Comparison of ENCODE assay signal across 28 cellular contexts in genomic region chr11:20458905-20459632, GRCh38.
"Had no signal": no experiment of that assay in that cellular context is flagged by ENCODE, and none has a peak within 500 bp of the region (broad histone marks: within the 10 kb centered on the region; RNA-seq: fewer than 3 reads in every experiment).

No MANE protein-coding gene starts in this region.

- H3K36me3 ChIP-seq: adrenal gland, brain microvascular endothelial cell, neural progenitor cell, thoracic aorta, vagina had no signal

- H3K9me3 ChIP-seq: adrenal gland, ascending aorta, lower lobe of right lung, thoracic aorta, vagina had no signal

- H3K4me2 ChIP-seq: hepatocyte, neural progenitor cell had no signal

- H3K4me1 Mint-ChIP-seq: immature natural killer cell, neural progenitor cell had no signal

- H3K9me3 Mint-ChIP-seq: activated T-cell treated with anti-CD3 and anti-CD28 coated beads, Interleukin-2, amount 50 U/mL, for 4 hours; activated T-helper 2 cell treated with anti-CD3 and anti-CD28 coated beads, Interferon-gamma antibody, Interleukin-2, Interleukin-4, amounts not matched to agents 10 μg/mL and 5 μg/mL and 100 μg/mL, durations not matched to agents 14 hours and 24 hours and 36 hours; dendritic cell treated with granulocyte-macrophage colony-stimulating factor and Interleukin-4, amounts not matched to agents 40 ng/mL and 50 ng/mL, for 4 days; immature natural killer cell; naive thymus-derived CD8-positive, alpha-beta T cell; neural progenitor cell; type B pancreatic cell; WTC11 had no signal

- H3K4me1 ChIP-seq: ascending aorta, lower lobe of right lung, neural progenitor cell, vagina had no signal

- DNase-seq: activated CD4-positive, alpha-beta T cell treated with anti-CD3 and anti-CD28 coated beads, Interleukin-2, amount 50 U/mL, for 48 hours; activated CD8-positive, alpha-beta memory T cell treated with anti-CD3 and anti-CD28 coated beads, Interleukin-2, amount 50 U/mL, for 48 hours; activated naive CD4-positive, alpha-beta T cell; activated T-cell treated with anti-CD3 and anti-CD28 coated beads, Interleukin-2, amount 50 U/mL, for 4 hours; brain microvascular endothelial cell; caudate nucleus; effector CD8-positive, alpha-beta T cell; foreskin melanocyte; immature natural killer cell; lower lobe of right lung; mesendoderm; naive thymus-derived CD8-positive, alpha-beta T cell; stimulated activated CD4-positive, alpha-beta T cell treated with anti-CD3 and anti-CD28 coated beads, Interleukin-15, amount 100 ng/mL, for 24 hours; stimulated activated naive CD4-positive, alpha-beta T cell had no signal

- H3K27ac Mint-ChIP-seq: activated naive CD8-positive, alpha-beta T cell; activated T-helper 2 cell treated with anti-CD3 and anti-CD28 coated beads, Interferon-gamma antibody, Interleukin-2, Interleukin-4, amounts not matched to agents 10 μg/mL and 5 μg/mL and 100 μg/mL, durations not matched to agents 14 hours and 24 hours and 36 hours; dendritic cell treated with granulocyte-macrophage colony-stimulating factor and Interleukin-4, amounts not matched to agents 40 ng/mL and 50 ng/mL, for 4 days; immature natural killer cell; naive thymus-derived CD8-positive, alpha-beta T cell; neural progenitor cell; type B pancreatic cell; WTC11 had no signal

- H2AFZ ChIP-seq: hepatocyte, neural progenitor cell had no signal

- H3K36me3 Mint-ChIP-seq: neural progenitor cell, WTC11 had no signal

- H3K27ac ChIP-seq: adrenal gland, ascending aorta, brain microvascular endothelial cell, hepatocyte, lower lobe of right lung, neural progenitor cell, thoracic aorta, vagina had no signal

- H3K4me3 ChIP-seq: adrenal gland, ascending aorta, hepatocyte, lower lobe of right lung, neural progenitor cell, thoracic aorta, vagina had no signal

- ATAC-seq: activated T-cell treated with anti-CD3 and anti-CD28 coated beads, Interleukin-2, amount 50 U/mL, for 4 hours; esophagus mucosa; left lobe of liver; lower lobe of right lung; naive thymus-derived CD8-positive, alpha-beta T cell; sciatic nerve; WTC11 had no signal

- H3K79me2 ChIP-seq: hepatocyte had no signal

- H3K9ac ChIP-seq: neural progenitor cell had no signal

- H3K27me3 ChIP-seq: adrenal gland, ascending aorta, brain microvascular endothelial cell, hepatocyte, neural progenitor cell, vagina had no signal

- H3K4me3 Mint-ChIP-seq: activated naive CD8-positive, alpha-beta T cell; activated T-cell treated with anti-CD3 and anti-CD28 coated beads, Interleukin-2, amount 50 U/mL, for 4 hours; dendritic cell treated with granulocyte-macrophage colony-stimulating factor and Interleukin-4, amounts not matched to agents 40 ng/mL and 50 ng/mL, for 4 days; immature natural killer cell; naive thymus-derived CD8-positive, alpha-beta T cell; neural progenitor cell; type B pancreatic cell; WTC11 had no signal
